ENCODE assay signal across 8 cellular contexts in genomic region chr5:150734579-150735384, GRCh38. TPM values are rescaled to one million over a fixed set of nuclear protein-coding genes. Genes with fewer than 3 reads are reported as not detected.
DNase-seq lines count a peak whose midpoint lies in the region; ATAC-seq and TF ChIP-seq lines count a peak whose summit lies in the region.

No MANE protein-coding gene starts in this region.

- H3K9me3 ChIP-seq in skeletal muscle tissue (ENCODE audit: control insufficient read depth in 3 of 3, low read length in 3 of 3) (no peaks in the 10 kb centered on the region), smooth muscle cell (replicated peaks; ENCODE audit: low read depth) (no peaks in the 10 kb centered on the region)

- DNase-seq in stimulated activated CD4-positive, alpha-beta T cell treated with anti-CD3 and anti-CD28 coated beads, Interleukin-1b, Interleukin-23, amount 100 ng/mL, for 48 hours, result peak; percentile 45
- DNase-seq in stimulated activated CD4-positive, alpha-beta T cell treated with anti-CD3 and anti-CD28 coated beads, Interleukin-12 subunit alpha, Interleukin-12 subunit beta, amount 100 ng/mL, for 4 hours, result no peak
- no peak for DNase-seq in central memory CD8-positive, alpha-beta T cell (ENCODE audit: low spot score in 2 of 2)
- DNase-seq in NCI-H526 treated with DMSO at 0.1 percent for 48 hours (lab: John Stamatoyannopoulos, UW) (no peak), endothelial cell (ENCODE audit: low spot score) (no peak), smooth muscle cell (lab: John Stamatoyannopoulos, UW; ENCODE audit: unreplicated experiment) (no peak)

- H3K4me2 ChIP-seq in smooth muscle cell, result no peak overlapping the region

- H3K9ac ChIP-seq in skeletal muscle tissue (ENCODE audit: low read depth in 1 of 3, low read length in 3 of 3) (no peak overlapping the region), smooth muscle cell (ENCODE audit: low read depth) (no peak overlapping the region)

- peaks cover 16 to 38% (median 32%) of the 10 kb centered on the region in 3 donors for H3K36me3 ChIP-seq in skeletal muscle tissue (ENCODE audit: control insufficient read depth in 3 of 3, insufficient read depth in 3 of 3, low read length in 3 of 3)
- peaks cover 37% of the 10 kb centered on the region for H3K36me3 ChIP-seq in smooth muscle cell (ENCODE audit: low read depth)

- peaks cover 74% of the 10 kb centered on the region for H3K79me2 ChIP-seq in smooth muscle cell (ENCODE audit: low read depth)

- H4K20me1 ChIP-seq in smooth muscle cell (ENCODE audit: low read depth), result peaks cover 43% of the 10 kb centered on the region

- no peak for ATAC-seq in central memory CD8-positive, alpha-beta T cell (replicated peaks; ENCODE audit: extremely low read depth, poor library complexity, severe bottlenecking)

- H3K27me3 Mint-ChIP-seq in IgD-negative memory B cell, result no peaks in the 10 kb centered on the region
- H3K27me3 Mint-ChIP-seq in central memory CD8-positive, alpha-beta T cell, result no peaks in the 10 kb centered on the region
- no peaks in the 10 kb centered on the region for H3K27me3 Mint-ChIP-seq in endothelial cell (ENCODE audit: unreplicated experiment)

- H3K4me3 Mint-ChIP-seq in IgD-negative memory B cell (peak overlapping the region; percentile 4 to 65 (median 50)), endothelial cell (ENCODE audit: unreplicated experiment) (no peak overlapping the region)
- no peak overlapping the region for H3K4me3 Mint-ChIP-seq in central memory CD8-positive, alpha-beta T cell

- H2AFZ ChIP-seq in smooth muscle cell (ENCODE audit: low read depth), result no peak overlapping the region

- peaks cover 0 to 4% (median 2%) of the 10 kb centered on the region in 3 donors for H3K9me3 Mint-ChIP-seq in IgD-negative memory B cell
- H3K9me3 Mint-ChIP-seq in central memory CD8-positive, alpha-beta T cell, result no peaks in the 10 kb centered on the region
- no peaks in the 10 kb centered on the region for H3K9me3 Mint-ChIP-seq in endothelial cell (ENCODE audit: unreplicated experiment)

- H3K4me3 ChIP-seq in skeletal muscle tissue (ENCODE audit: low read length in 3 of 3), result peak overlapping the region in 1 of 3 donors; percentile 2
- H3K4me3 ChIP-seq in smooth muscle cell, result no peak overlapping the region

- H3K27ac ChIP-seq in skeletal muscle tissue (ENCODE audit: low read depth, low read length) (peak overlapping the region; percentile 62), smooth muscle cell (ENCODE audit: low read depth) (no peak overlapping the region)

- H3K4me1 ChIP-seq in skeletal muscle tissue (ENCODE audit: control insufficient read depth in 3 of 3, insufficient read depth in 3 of 3, low read length in 3 of 3) (peaks cover 14 to 21% (median 15%) of the 10 kb centered on the region in 3 donors), smooth muscle cell (ENCODE audit: low read depth) (no peaks in the 10 kb centered on the region)

- 83% methylated on average over 7 of the region's 7 CpGs for WGBS in smooth muscle cell (ENCODE audit: low lambda C conversion rate)

- H3K36me3 Mint-ChIP-seq in IgD-negative memory B cell (peaks cover 21% of the 10 kb centered on the region), endothelial cell (ENCODE audit: low read depth, unreplicated experiment) (peaks cover 43% of the 10 kb centered on the region)
- H3K36me3 Mint-ChIP-seq in central memory CD8-positive, alpha-beta T cell (ENCODE audit: insufficient read depth), result peaks cover 60% of the 10 kb centered on the region

- H3K27me3 ChIP-seq in skeletal muscle tissue (ENCODE audit: control insufficient read depth in 3 of 3, insufficient read depth in 3 of 3, low read length in 3 of 3), result no peaks in the 10 kb centered on the region
- no peaks in the 10 kb centered on the region for H3K27me3 ChIP-seq in smooth muscle cell (ENCODE audit: low read depth)

- TF ChIP-seq CTCF in endothelial cell (IDR thresholded peaks at IDR 0.05; ENCODE audit: unreplicated experiment) (no peak), smooth muscle cell (IDR thresholded peaks at IDR 0.05; ENCODE audit: borderline replicate concordance, insufficient read depth, poor library complexity, severe bottlenecking) (no peak)

- H3K27ac Mint-ChIP-seq in IgD-negative memory B cell (peak overlapping the region; percentile 4 to 93 (median 23)), endothelial cell (ENCODE audit: unreplicated experiment) (no peak overlapping the region)
- peak overlapping the region; percentile 10 for H3K27ac Mint-ChIP-seq in central memory CD8-positive, alpha-beta T cell (ENCODE audit: low read depth)

- H3F3A ChIP-seq in smooth muscle cell (ENCODE audit: low read depth), result no peaks in the 10 kb centered on the region

- H3K4me1 Mint-ChIP-seq in IgD-negative memory B cell (peaks cover 22 to 35% (median 29%) of the 10 kb centered on the region in 3 donors), endothelial cell (ENCODE audit: unreplicated experiment) (no peaks in the 10 kb centered on the region)
- peaks cover 56% of the 10 kb centered on the region for H3K4me1 Mint-ChIP-seq in central memory CD8-positive, alpha-beta T cell

RNA-seq across cellular contexts. Expression of gene DCTN4, which starts 24.0 kb away (rescaled TPM):
- polyA plus RNA-seq in IgD-negative memory B cell, result 10.5 TPM
- 45.9 TPM for total RNA-seq in skeletal muscle tissue
- total RNA-seq in endothelial cell (ENCODE audit: unreplicated experiment), result 50.3 TPM
- 77.7 and 87.6 TPM in 2 replicates for total RNA-seq in smooth muscle cell
- polyA plus RNA-seq in smooth muscle cell, result 35.2 and 38.7 TPM in 2 replicates

RNA-seq across cellular contexts. Expression of gene RBM22, which starts 33.9 kb away (rescaled TPM):
- 69.5 TPM for polyA plus RNA-seq in IgD-negative memory B cell
- total RNA-seq in skeletal muscle tissue, result 18.8 TPM
- 54.5 TPM for total RNA-seq in endothelial cell (ENCODE audit: unreplicated experiment)
- total RNA-seq in smooth muscle cell, result 64.0 and 66.6 TPM in 2 replicates
- 48.6 and 62.9 TPM in 2 replicates for polyA plus RNA-seq in smooth muscle cell

RNA-seq across cellular contexts. Expression of gene SMIM3, which starts 43.8 kb away (rescaled TPM):
- polyA plus RNA-seq in IgD-negative memory B cell (0.95 TPM), smooth muscle cell (218 and 261 TPM in 2 replicates)
- total RNA-seq in skeletal muscle tissue (8.4 TPM), endothelial cell (ENCODE audit: unreplicated experiment) (3.0 TPM), smooth muscle cell (178 and 190 TPM in 2 replicates)

Comparison
In these comparisons a context has a peak if more than half of its experiments do, and no peak if none do; other contexts are left out.
1. H3K4me3 Mint-ChIP-seq: peak in IgD-negative memory B cell (4 of 4); none in central memory CD8-positive, alpha-beta T cell (single experiment) and endothelial cell (single experiment).
2. RNA of gene SMIM3, which starts 43.8 kb away (total RNA-seq): 178 to 190 TPM in smooth muscle cell; 8.4 TPM in skeletal muscle tissue (single experiment) and 3.0 TPM in endothelial cell (single experiment); every median in the first group is over 10 times any median in the second.